In genomic region chr12:49728446-49728845, GRCh38 we compare ENCODE assay signal across 36 cellular contexts.
"Had no signal": no experiment of that assay in that cellular context is flagged by ENCODE, and none has a peak within 500 bp of the region (broad histone marks: within the 10 kb centered on the region; RNA-seq: fewer than 3 reads in every experiment).

No MANE protein-coding gene starts in this region.

- H3K9me3 ChIP-seq: adrenal gland, body of pancreas, breast epithelium had no signal

- FAIRE-seq: astrocyte, TTC549 had no signal

- H3K36me3 Mint-ChIP-seq: activated CD4-positive, alpha-beta memory T cell treated with anti-CD3 and anti-CD28 coated beads for 36 hours; activated naive CD4-positive, alpha-beta T cell treated with anti-CD3 and anti-CD28 coated beads, Interleukin-2, amount 50 U/mL, for 72 hours; activated naive CD8-positive, alpha-beta T cell treated with anti-CD3 and anti-CD28 coated beads for 36 hours had no signal

- H3K4me1 Mint-ChIP-seq: activated B cell treated with CpG ODN at 0.5 μM for 24 hours; activated CD4-positive, alpha-beta T cell treated with anti-CD3 and anti-CD28 coated beads, Interleukin-2, amount 10 ng/mL, durations not matched to agents 24 days and 14 days; activated naive CD8-positive, alpha-beta T cell treated with anti-CD3 and anti-CD28 coated beads for 36 hours; activated T-helper 17 cell treated with anti-CD3 and anti-CD28 coated beads, Interleukin-2, amount 50 U/mL, for 72 hours had no signal

- H3K4me3 ChIP-seq: adrenal gland, body of pancreas, breast epithelium had no signal

- H3K36me3 ChIP-seq: adrenal gland, brain microvascular endothelial cell, breast epithelium had no signal

- DNase-seq: activated B cell treated with CpG ODN at 0.5 μM for 24 hours; activated CD4-positive, alpha-beta memory T cell treated with anti-CD3 and anti-CD28 coated beads for 36 hours; activated CD4-positive, alpha-beta T cell treated with anti-CD3 and anti-CD28 coated beads for 4 hours; activated CD4-positive, alpha-beta T cell treated with anti-CD3 and anti-CD28 coated beads, Interleukin-2, amount 10 ng/mL, durations not matched to agents 24 days and 14 days; activated CD4-positive, alpha-beta T cell treated with anti-CD3 and anti-CD28 coated beads, Interleukin-2, amount 50 U/mL, for 1 hour; activated CD4-positive, alpha-beta T cell treated with anti-CD3 and anti-CD28 coated beads, Interleukin-2, amount 50 U/mL, for 4 hours; activated CD4-positive, CD25-positive, alpha-beta regulatory T cell treated with anti-CD3 and anti-CD28 coated beads, Interleukin-2, amount 50 U/mL, for 72 hours; activated CD8-positive, alpha-beta memory T cell treated with anti-CD3 and anti-CD28 coated beads, Interleukin-2, amount 50 U/mL, for 4 hours; activated CD8-positive, alpha-beta T cell treated with anti-CD3 and anti-CD28 coated beads for 36 hours; activated effector memory CD4-positive, alpha-beta T cell treated with anti-CD3 and anti-CD28 coated beads, Interleukin-2, amount 50 U/mL, for 16 hours; activated gamma-delta T cell treated with Interleukin-2 at 50 U/mL for 16 hours; activated naive CD4-positive, alpha-beta T cell; activated naive CD4-positive, alpha-beta T cell treated with anti-CD3 and anti-CD28 coated beads for 36 hours; activated naive CD4-positive, alpha-beta T cell treated with anti-CD3 and anti-CD28 coated beads, Interleukin-2, amount 50 U/mL, for 16 hours; activated naive CD8-positive, alpha-beta T cell treated with anti-CD3 and anti-CD28 coated beads for 36 hours; activated T-cell treated with anti-CD3 and anti-CD28 coated beads for 4 hours; activated T-cell treated with anti-CD3 and anti-CD28 coated beads, Interleukin-2, amount 50 U/mL, for 1 hour; activated T-cell treated with anti-CD3 and anti-CD28 coated beads, Interleukin-2, amount 50 U/mL, for 4 hours; activated T-cell treated with anti-CD3 and anti-CD28 coated beads, Interleukin-2, amount 50 U/mL, for 72 hours; adrenal gland; amniotic stem cell; aorta; body of pancreas; brain microvascular endothelial cell; central memory CD4-positive, alpha-beta T cell; T-helper 2 cell; T-helper 9 cell had no signal

- H3K27me3 ChIP-seq: adrenal gland, body of pancreas, brain microvascular endothelial cell, breast epithelium had no signal

- H3K9me3 Mint-ChIP-seq: activated B cell treated with CpG ODN at 0.5 μM for 24 hours; activated CD4-positive, alpha-beta memory T cell treated with anti-CD3 and anti-CD28 coated beads for 36 hours; activated CD4-positive, alpha-beta T cell treated with anti-CD3 and anti-CD28 coated beads, Interleukin-2, amount 10 ng/mL, durations not matched to agents 24 days and 14 days; activated CD8-positive, alpha-beta T cell treated with anti-CD3 and anti-CD28 coated beads for 36 hours; activated naive CD4-positive, alpha-beta T cell treated with anti-CD3 and anti-CD28 coated beads for 36 hours; activated naive CD4-positive, alpha-beta T cell treated with anti-CD3 and anti-CD28 coated beads, Interleukin-2, amount 50 U/mL, for 72 hours; activated naive CD8-positive, alpha-beta T cell treated with anti-CD3 and anti-CD28 coated beads for 36 hours; activated T-cell treated with anti-CD3 and anti-CD28 coated beads, Interleukin-2, amount 50 U/mL, for 4 hours; activated T-cell treated with anti-CD3 and anti-CD28 coated beads, Interleukin-2, amount 50 U/mL, for 72 hours; activated T-helper 1 cell treated with anti-CD3 and anti-CD28 coated beads, Interleukin-12 subunit alpha, Interleukin-12 subunit beta, Interleukin-2, Interleukin-4 antibody, amounts not matched to agents 30 ng/mL and 10 ng/mL and 1 ng/mL, durations not matched to agents 14 hours and 24 hours and 36 hours; activated T-helper 17 cell treated with anti-CD3 and anti-CD28 coated beads, Interleukin-2, amount 50 U/mL, for 72 hours; T-helper 1 cell treated with Interleukin-12 subunit alpha and Interleukin-12 subunit beta and Interleukin-4 antibody, amounts not matched to agents 30 μg/mL and 1 μg/mL, for 36 hours; T-helper 2 cell treated with Interferon-gamma antibody and Interleukin-4, amounts not matched to agents 5 μg/mL and 100 μg/mL, for 36 hours had no signal

- H3K27ac Mint-ChIP-seq: activated B cell treated with CpG ODN at 0.5 μM for 24 hours; activated CD4-positive, alpha-beta memory T cell treated with anti-CD3 and anti-CD28 coated beads for 36 hours; activated CD4-positive, alpha-beta T cell treated with anti-CD3 and anti-CD28 coated beads, Interleukin-2, amount 10 ng/mL, durations not matched to agents 24 days and 14 days; activated CD8-positive, alpha-beta T cell treated with anti-CD3 and anti-CD28 coated beads for 36 hours; activated naive CD4-positive, alpha-beta T cell treated with anti-CD3 and anti-CD28 coated beads for 36 hours; activated naive CD4-positive, alpha-beta T cell treated with anti-CD3 and anti-CD28 coated beads, Interleukin-2, amount 50 U/mL, for 72 hours; activated naive CD8-positive, alpha-beta T cell treated with anti-CD3 and anti-CD28 coated beads for 36 hours; activated T-cell treated with anti-CD3 and anti-CD28 coated beads, Interleukin-2, amount 50 U/mL, for 72 hours; activated T-helper 1 cell treated with anti-CD3 and anti-CD28 coated beads, Interleukin-12 subunit alpha, Interleukin-12 subunit beta, Interleukin-2, Interleukin-4 antibody, amounts not matched to agents 30 ng/mL and 10 ng/mL and 1 ng/mL, durations not matched to agents 14 hours and 24 hours and 36 hours; activated T-helper 17 cell treated with anti-CD3 and anti-CD28 coated beads, Interleukin-2, amount 50 U/mL, for 72 hours; T-helper 1 cell treated with Interleukin-12 subunit alpha and Interleukin-12 subunit beta and Interleukin-4 antibody, amounts not matched to agents 30 μg/mL and 1 μg/mL, for 36 hours; T-helper 2 cell treated with Interferon-gamma antibody and Interleukin-4, amounts not matched to agents 5 μg/mL and 100 μg/mL, for 36 hours had no signal

- H3K4me1 ChIP-seq: adrenal gland, body of pancreas, breast epithelium had no signal

- H3K4me3 Mint-ChIP-seq: activated B cell treated with CpG ODN at 0.5 μM for 24 hours; activated CD4-positive, alpha-beta memory T cell treated with anti-CD3 and anti-CD28 coated beads for 36 hours; activated CD4-positive, alpha-beta T cell treated with anti-CD3 and anti-CD28 coated beads, Interleukin-2, amount 10 ng/mL, durations not matched to agents 24 days and 14 days; activated CD8-positive, alpha-beta T cell treated with anti-CD3 and anti-CD28 coated beads for 36 hours; activated naive CD4-positive, alpha-beta T cell treated with anti-CD3 and anti-CD28 coated beads for 36 hours; activated naive CD8-positive, alpha-beta T cell treated with anti-CD3 and anti-CD28 coated beads for 36 hours; activated T-cell treated with anti-CD3 and anti-CD28 coated beads, Interleukin-2, amount 50 U/mL, for 4 hours; activated T-cell treated with anti-CD3 and anti-CD28 coated beads, Interleukin-2, amount 50 U/mL, for 72 hours; activated T-helper 1 cell treated with anti-CD3 and anti-CD28 coated beads, Interleukin-12 subunit alpha, Interleukin-12 subunit beta, Interleukin-2, Interleukin-4 antibody, amounts not matched to agents 30 ng/mL and 10 ng/mL and 1 ng/mL, durations not matched to agents 14 hours and 24 hours and 36 hours; activated T-helper 17 cell treated with anti-CD3 and anti-CD28 coated beads, Interleukin-2, amount 50 U/mL, for 72 hours; T-helper 1 cell treated with Interleukin-12 subunit alpha and Interleukin-12 subunit beta and Interleukin-4 antibody, amounts not matched to agents 30 μg/mL and 1 μg/mL, for 36 hours; T-helper 2 cell treated with Interferon-gamma antibody and Interleukin-4, amounts not matched to agents 5 μg/mL and 100 μg/mL, for 36 hours had no signal

- ATAC-seq: activated CD8-positive, alpha-beta T cell treated with anti-CD3 and anti-CD28 coated beads for 36 hours; activated naive CD4-positive, alpha-beta T cell treated with anti-CD3 and anti-CD28 coated beads, Interleukin-2, amount 50 U/mL, for 72 hours; activated T-cell treated with anti-CD3 and anti-CD28 coated beads, Interleukin-2, amount 50 U/mL, for 4 hours; activated T-cell treated with anti-CD3 and anti-CD28 coated beads, Interleukin-2, amount 50 U/mL, for 72 hours; activated T-helper 17 cell treated with anti-CD3 and anti-CD28 coated beads, Interleukin-2, amount 50 U/mL, for 72 hours; body of pancreas had no signal

- H3K27ac ChIP-seq: adrenal gland, body of pancreas, brain microvascular endothelial cell, breast epithelium, VCaP had no signal
